Comparison of ENCODE assay signal across 10 cellular contexts in genomic region chr12:106205208-106206069, GRCh38. TPM values are rescaled to one million over a fixed set of nuclear protein-coding genes. Genes with fewer than 3 reads are reported as not detected.
A peak's percentile ranks its signal among the peaks of the same experiment; 100 is the strongest.
DNase-seq lines count a peak whose midpoint lies in the region; ATAC-seq and TF ChIP-seq lines count a peak whose summit lies in the region.
"Had no signal": no experiment of that assay in that cellular context is flagged by ENCODE, and none has a peak within 500 bp of the region (broad histone marks: within the 10 kb centered on the region; RNA-seq: fewer than 3 reads in every experiment).

No MANE protein-coding gene starts in this region.

- DNase-seq in AG10803 (ENCODE audit: low read depth): peak; percentile 35
- DNase-seq in HT-29 (ENCODE audit: low spot score): peak; percentile 46
- DNase-seq in SK-MEL-5 (ENCODE audit: low read depth, low spot score): peak; percentile 55
- peak; percentile 56 for DNase-seq in islet precursor cell
- DNase-seq in activated CD4-positive, alpha-beta T cell treated with anti-CD3 and anti-CD28 coated beads, Interleukin-2, amount 50 U/mL, for 48 hours: no peak
- no peak for DNase-seq in iPS-NIHi11 (ENCODE audit: low spot score)
- no peak for DNase-seq in GOT3 (lab: John Stamatoyannopoulos, UW)

- TF ChIP-seq CTCF in AG10803 (conservative IDR thresholded peaks at IDR 0.05; ENCODE audit: low read length): 0 out of 2 replicates have a peak, but pooled peaks have one; percentile 9

- H3K4me3 ChIP-seq in AG10803 (ENCODE audit: low read length): no peak overlapping the region
- H3K4me3 ChIP-seq: hepatocyte, K562 had no signal

- no peak for ATAC-seq in HG03108 (IDR thresholded peaks at IDR 0.05; ENCODE audit: unreplicated experiment)
- ATAC-seq: K562 had no signal

- in situ Hi-C loops in SK-MEL-5 (cut with HindIII; ENCODE audit: low pct_unique_long_range_greater_than_20kb, low sequenced_read_pairs): no loop called here

RNA-seq across cellular contexts. Expression of gene CKAP4, which starts 42.4 kb away (rescaled TPM):
- total RNA-seq in HT-29 (2014; rRNA removed; shearing (Covaris generic)): 8.1 and 9.1 TPM in 2 replicates
- total RNA-seq in SK-MEL-5 (2014; rRNA removed; shearing (Covaris generic)): 54.9 and 55.8 TPM in 2 replicates
- polyA plus RNA-seq in SK-MEL-5 (2015; cell fraction: cytosol; rRNA removed): 164 and 205 TPM in 2 replicates
- polyA plus RNA-seq in SK-MEL-5 (2015; cell fraction: nucleus; rRNA removed): 18.1 and 23.8 TPM in 2 replicates

Comparison
In these comparisons a context has a peak if more than half of its experiments do, and no peak if none do; other contexts are left out.
1. DNase-seq: peak in AG10803 (single experiment), HT-29 (single experiment), SK-MEL-5 (single experiment) and islet precursor cell (single experiment); none in activated CD4-positive, alpha-beta T cell treated with anti-CD3 and anti-CD28 coated beads, Interleukin-2, amount 50 U/mL, for 48 hours (0 of 2), iPS-NIHi11 (single experiment) and GOT3 (single experiment).